Comparison of ENCODE assay signal across 11 cellular contexts in the genomic region with DNA sequence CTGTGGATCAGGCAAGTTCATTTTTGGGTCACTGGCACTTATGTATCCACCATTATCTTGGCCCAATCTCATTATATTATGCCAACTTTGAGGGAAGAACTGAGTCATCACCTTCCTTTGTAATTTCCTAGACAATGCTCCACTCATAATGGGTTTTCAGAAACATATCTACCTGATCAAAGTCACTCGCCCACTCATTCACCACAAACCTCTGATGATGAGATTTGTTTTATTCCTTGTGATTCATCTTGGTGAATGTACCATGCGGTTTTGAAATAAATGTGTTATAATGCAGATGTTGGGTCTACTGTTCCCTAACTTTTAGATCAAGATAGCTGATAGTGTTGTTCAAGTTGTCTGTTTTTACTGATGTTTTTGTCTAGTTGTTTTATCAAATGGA.
DNase-seq lines count a peak whose midpoint lies in the region; ATAC-seq, FAIRE-seq and TF ChIP-seq lines count a peak whose summit lies in the region.
"Had no signal": no experiment of that assay in that cellular context is flagged by ENCODE, and none has a peak within 500 bp of the region (broad histone marks: within the 10 kb centered on the region; RNA-seq: fewer than 3 reads in every experiment).

No MANE protein-coding gene starts in this region.

- FAIRE-seq in GM12878 (lab: Jason Lieb, UNC) = no peak

- H3K4me2 ChIP-seq in GM23248 (ENCODE audit: unreplicated experiment) (no peak overlapping the region), GM12878 (ENCODE audit: control insufficient read depth, insufficient read depth) (no peak overlapping the region)

- H3K4me1 ChIP-seq in GM23248 (ENCODE audit: insufficient read depth) = no peaks in the 10 kb centered on the region
- no peaks in the 10 kb centered on the region for H3K4me1 ChIP-seq in GM12878 (ENCODE audit: control insufficient read depth, insufficient read depth, low read length)
- H3K4me1 ChIP-seq: left lung, testis had no signal

- no peak for TF ChIP-seq RAD21 in GM12878 (IDR thresholded peaks at IDR 0.05; ENCODE audit: insufficient read depth, low read depth, low read length)

- no peaks in the 10 kb centered on the region for H3K36me3 ChIP-seq in GM23248 (ENCODE audit: low read depth)
- H3K36me3 ChIP-seq in GM12878 (ENCODE audit: control insufficient read depth in 2 of 2, insufficient read depth in 2 of 2, low read length in 1 of 2) = no peaks in the 10 kb centered on the region
- H3K36me3 ChIP-seq: left lung had no signal

- TF ChIP-seq CTCF in GM12878 (IDR thresholded peaks at IDR 0.05 in 2 of 3, conservative IDR thresholded peaks at IDR 0.05 in 1 of 3; ENCODE audit: control insufficient read depth in 2 of 3, extremely low read depth in 1 of 3, insufficient read depth in 1 of 3, low read depth in 3 of 3, low read length in 3 of 3) = no peak

- 17 to 23% methylated on average over 2 of the region's 2 CpGs for WGBS in GM23248 (ENCODE audit: low coverage in 1 of 2, low lambda C conversion rate in 2 of 2, missing lambda C conversion rate in 2 of 2), 2 experiments
- WGBS in GM12878 (ENCODE audit: insufficient coverage, insufficient replicate concordance, low lambda C conversion rate, missing lambda C conversion rate) = 2% methylated on average over 2 of the region's 2 CpGs

- H3K9ac ChIP-seq in GM23248 (no peak overlapping the region), GM12878 (ENCODE audit: control insufficient read depth, insufficient read depth, low read length) (no peak overlapping the region)

- H4K20me1 ChIP-seq in GM23248 (ENCODE audit: insufficient read depth) = no peaks in the 10 kb centered on the region
- H4K20me1 ChIP-seq in GM12878 (ENCODE audit: control insufficient read depth, insufficient read depth) = no peaks in the 10 kb centered on the region

- no peak overlapping the region for H3K27ac ChIP-seq in GM23248
- H3K27ac ChIP-seq in GM12878 (ENCODE audit: control insufficient read depth, insufficient read depth) = no peak overlapping the region
- H3K27ac ChIP-seq: left lung, testis had no signal

- in situ Hi-C loops in GM23248 (cut with MboI) (no loop called here), GM12878 (cut with MboI) (no loop called here)

- H3F3A ChIP-seq in GM23248 (ENCODE audit: insufficient read depth) = no peaks in the 10 kb centered on the region

- no peaks in the 10 kb centered on the region for H3K9me2 ChIP-seq in GM23248 (ENCODE audit: insufficient read depth)

- BruUV-seq in GM12878 (replicated peaks; lab: Mats Ljungman, UMichigan) = no TSS peak

- H3K79me2 ChIP-seq in GM23248 (ENCODE audit: insufficient read depth) (no peaks in the 10 kb centered on the region), GM12878 (ENCODE audit: control insufficient read depth, insufficient read depth, low read length) (no peaks in the 10 kb centered on the region)

- H3K4me3 ChIP-seq in GM23248 = no peak overlapping the region
- H3K4me3 ChIP-seq in GM12878 = no peak overlapping the region
- H3K4me3 ChIP-seq: left lung, testis had no signal

- TF ChIP-seq EP300 in GM12878 (IDR thresholded peaks at IDR 0.05; ENCODE audit: borderline replicate concordance in 1 of 2, control insufficient read depth in 1 of 2, low read depth in 2 of 2, low read length in 2 of 2) = no peak

- no peak for TF ChIP-seq POLR2A in GM12878 (IDR thresholded peaks at IDR 0.05; ENCODE audit: low read depth, low read length)

- SMC1A ChIA-PET in GM12878 (lab: Charles Lee; ENCODE audit: uncharacterized antibody, unreplicated experiment) = interaction anchor here (0.9 to 1.5 kb wide), 2 partner anchors 9 to 14 kb away, joined by 3 read pairs; no protein-coding TSS in a partner anchor

- H2AFZ ChIP-seq in GM23248 (no peak overlapping the region), GM12878 (ENCODE audit: control insufficient read depth, low read depth, low read length) (no peak overlapping the region)

- CTCF ChIA-PET in GM12878 (lab: Yijun Ruan, JAX) = interaction anchor here (1.0 kb wide), 1 partner anchor 19 kb away, joined by 3 read pairs; no protein-coding TSS in a partner anchor

- H3K27me3 ChIP-seq in GM23248 (replicated peaks; ENCODE audit: insufficient read depth) (no peaks in the 10 kb centered on the region), GM12878 (replicated peaks in 1 of 2; ENCODE audit: control insufficient read depth in 2 of 2, insufficient read depth in 2 of 2, low read length in 1 of 2) (no peaks in the 10 kb centered on the region)
- H3K27me3 ChIP-seq: left lung, testis had no signal

- peak; percentile 0 for DNase-seq in GM23248
- DNase-seq in OCI-M1 (lab: John Stamatoyannopoulos, UW) = peak; percentile 58
- DNase-seq in GM12878 (ENCODE audit: low read depth, low spot score) = no peak
- peak; percentile 26 to 43 for DNase-seq in stimulated activated CD4-positive, alpha-beta T cell treated with anti-CD3 and anti-CD28 coated beads, Interleukin-15, amount 100 ng/mL, for 48 hours (ENCODE audit: low read depth in 2 of 2)
- no peak for DNase-seq in cortex of kidney (lab: John Stamatoyannopoulos, UW)
- DNase-seq in D341Med (ENCODE audit: low spot score) = no peak
- DNase-seq: left lung, NCI-H2227 treated with DMSO at 0.1 percent for 48 hours, retina, testis had no signal

- ATAC-seq in GM12878 (peak; percentile 42), HG03520 (IDR thresholded peaks at IDR 0.05; ENCODE audit: unreplicated experiment) (no peak)
- ATAC-seq: left lung had no signal

- POLR2A ChIA-PET in GM12878 (lab: Charles Lee) = no interaction called here

- no peaks in the 10 kb centered on the region for H3K9me3 ChIP-seq in GM23248 (ENCODE audit: low read depth)
- H3K9me3 ChIP-seq in GM12878 (replicated peaks; ENCODE audit: control insufficient read depth, insufficient read depth, low read length) = no peaks in the 10 kb centered on the region
- H3K9me3 ChIP-seq: left lung, testis had no signal

- intact Hi-C loops in GM12878 (cut with micrococcal nuclease; ENCODE audit: unreplicated experiment) = no loop called here

- RAD21 ChIA-PET in GM12878 (lab: Charles Lee; ENCODE audit: unreplicated experiment) = no interaction called here

TF ChIP-seq in GM12878, 131 proteins besides CTCF, POLR2A, EP300 and RAD21:
- 0 out of 4 replicates have a peak, but pooled peaks have one; percentile 20 to 33 for TF ChIP-seq IKZF2 (IDR thresholded peaks at IDR 0.05)
- TF ChIP-seq MTA2 (IDR thresholded peaks at IDR 0.05; ENCODE audit: low read depth) = peak; percentile 32; the same call in 1 of the 2 replicates
- no peak for TF ChIP-seq STAT3 (IDR thresholded peaks at IDR 0.05; ENCODE audit: low read depth, low read length)
- TF ChIP-seq BMI1 (IDR thresholded peaks at IDR 0.05; ENCODE audit: borderline replicate concordance) = no peak
- TF ChIP-seq RUNX3 (IDR thresholded peaks at IDR 0.05; ENCODE audit: low read length) = peak; percentile 37; the same call in 1 of the 2 replicates

Comparison
In these comparisons a context has a peak if more than half of its experiments do, and no peak if none do; other contexts are left out.
1. DNase-seq: peak in GM23248 (single experiment), OCI-M1 (single experiment) and stimulated activated CD4-positive, alpha-beta T cell treated with anti-CD3 and anti-CD28 coated beads, Interleukin-15, amount 100 ng/mL, for 48 hours (2 of 2); none in GM12878 (single experiment), cortex of kidney (single experiment) and D341Med (single experiment).